Comparison of ENCODE assay signal across 12 cellular contexts in genomic region chr19:676007-676342, GRCh38. TPM values are rescaled to one million over a fixed set of nuclear protein-coding genes. Genes with fewer than 3 reads are reported as not detected.
DNase-seq lines count a peak whose midpoint lies in the region; ATAC-seq and TF ChIP-seq lines count a peak whose summit lies in the region.
"Had no signal": no experiment of that assay in that cellular context is flagged by ENCODE, and none has a peak within 500 bp of the region (broad histone marks: within the 10 kb centered on the region; RNA-seq: fewer than 3 reads in every experiment).

No MANE protein-coding gene starts in this region.

- ATAC-seq in GM21515 (IDR thresholded peaks at IDR 0.05; ENCODE audit: unreplicated experiment), result no peak
- ATAC-seq: activated CD4-positive, CD25-positive, alpha-beta regulatory T cell treated with anti-CD3 and anti-CD28 coated beads, Interleukin-2, amount 50 U/mL, for 24 hours; stimulated activated naive CD8-positive, alpha-beta T cell treated with anti-CD3 and anti-CD28 coated beads, Interleukin-15, amount 100 ng/mL, for 72 hours had no signal

- WGBS in adrenal gland, 4 donors, result 3 to 28% (median 6%) methylated on average over 9 to 30 of the region's 32 CpGs

- H3K4me3 ChIP-seq in adrenal gland, result peak overlapping the region in 1 of 4 donors; percentile 43
- peak overlapping the region in 1 of 3 donors; percentile 30 for H3K4me3 ChIP-seq in skeletal muscle tissue (ENCODE audit: low read length in 3 of 3)

- DNase-seq in adrenal gland, result peak in 1 of 7 donors; percentile 18
- DNase-seq in glutamatergic neuron, result no peak
- DNase-seq in globus pallidus (ENCODE audit: low spot score), result no peak
- no peak for DNase-seq in HUDEP-2 (lab: John Stamatoyannopoulos, UW; ENCODE audit: unreplicated experiment in 76 of 76)
- DNase-seq in AML-193 (lab: John Stamatoyannopoulos, UW), result no peak
- DNase-seq: activated naive CD4-positive, alpha-beta T cell treated with Interleukin-2 at 50 U/mL for 16 hours; NCI-H146; stimulated activated naive CD8-positive, alpha-beta T cell treated with anti-CD3 and anti-CD28 coated beads, Interleukin-15, amount 100 ng/mL, for 72 hours had no signal

- peaks cover 5% of the 10 kb centered on the region for H3K4me1 Mint-ChIP-seq in glutamatergic neuron (ENCODE audit: low read depth, unreplicated experiment)

- intact Hi-C loops in adrenal gland (cut with DNase I), result no loop called here

- H3K9ac ChIP-seq in ES-I3 (ENCODE audit: low read depth, low read length) (0 out of 2 replicates have a peak overlapping the region, but pooled peaks have one; percentile 6), skeletal muscle tissue (ENCODE audit: low read depth in 1 of 3, low read length in 3 of 3) (peak overlapping the region in 2 of 3 donors; percentile 40 to 48)

- TF ChIP-seq CTCF in adrenal gland (IDR thresholded peaks at IDR 0.05) (no peak), glutamatergic neuron (IDR thresholded peaks at IDR 0.05; ENCODE audit: partially characterized antibody, unreplicated experiment) (no peak)

- H3K27ac ChIP-seq in adrenal gland (peak overlapping the region in 3 of 5 donors; percentile 91 to 98 (median 97)), skeletal muscle tissue (ENCODE audit: low read depth, low read length) (peak overlapping the region; percentile 66)

- peaks cover 9% of the 10 kb centered on the region for H3K9me3 Mint-ChIP-seq in glutamatergic neuron (ENCODE audit: unreplicated experiment)
- H3K9me3 Mint-ChIP-seq: stimulated activated naive CD8-positive, alpha-beta T cell treated with anti-CD3 and anti-CD28 coated beads, Interleukin-15, amount 100 ng/mL, for 72 hours had no signal

- H3K4me3 Mint-ChIP-seq in glutamatergic neuron (ENCODE audit: unreplicated experiment), result peak overlapping the region; percentile 36

- H3K4me1 ChIP-seq in ES-I3 (ENCODE audit: insufficient read depth, low read length) (peaks cover 4% of the 10 kb centered on the region; the same call in 1 of the 2 replicates), adrenal gland (replicated peaks in 1 of 2) (peaks cover 38 to 47% of the 10 kb centered on the region in 2 donors), skeletal muscle tissue (ENCODE audit: control insufficient read depth in 3 of 3, insufficient read depth in 3 of 3, low read length in 3 of 3) (peaks cover 22 to 29% (median 29%) of the 10 kb centered on the region in 3 donors)

- H3K27ac Mint-ChIP-seq in glutamatergic neuron (ENCODE audit: unreplicated experiment), result no peak overlapping the region
- H3K27ac Mint-ChIP-seq: stimulated activated naive CD8-positive, alpha-beta T cell treated with anti-CD3 and anti-CD28 coated beads, Interleukin-15, amount 100 ng/mL, for 72 hours had no signal

- H3K27me3 Mint-ChIP-seq in glutamatergic neuron (ENCODE audit: unreplicated experiment), result peaks cover 14% of the 10 kb centered on the region

- no peaks in the 10 kb centered on the region for H3K9me3 ChIP-seq in ES-I3 (ENCODE audit: control insufficient read depth, insufficient read depth, low read length)
- H3K9me3 ChIP-seq in adrenal gland (replicated peaks in 1 of 3), result no peaks in the 10 kb centered on the region
- H3K9me3 ChIP-seq in skeletal muscle tissue (ENCODE audit: control insufficient read depth in 3 of 3, low read length in 3 of 3), result no peaks in the 10 kb centered on the region

- no peak for TF ChIP-seq POLR2A in adrenal gland (IDR thresholded peaks at IDR 0.05)

- H3K27me3 ChIP-seq in adrenal gland (no peaks in the 10 kb centered on the region), skeletal muscle tissue (ENCODE audit: control insufficient read depth in 3 of 3, insufficient read depth in 3 of 3, low read length in 3 of 3) (peaks cover 16 to 20% (median 16%) of the 10 kb centered on the region in 3 donors)

- H3K36me3 ChIP-seq in ES-I3 (ENCODE audit: insufficient read depth, low read length) (no peaks in the 10 kb centered on the region), adrenal gland (replicated peaks in 1 of 2) (no peaks in the 10 kb centered on the region), skeletal muscle tissue (ENCODE audit: control insufficient read depth in 3 of 3, insufficient read depth in 3 of 3, low read length in 3 of 3) (no peaks in the 10 kb centered on the region)

- no peaks in the 10 kb centered on the region for H3K36me3 Mint-ChIP-seq in glutamatergic neuron (ENCODE audit: unreplicated experiment)

RNA-seq across cellular contexts. Expression of gene FSTL3, which starts 0.2 kb away (rescaled TPM):
- 100 to 1,000 TPM in 7 of 8 donors, 10 to 100 TPM in 1; 87.4 to 464 (median 176) TPM for total RNA-seq in adrenal gland
- 100 to 1,000 TPM; 119 to 405 (median 225) TPM for polyA plus RNA-seq in adrenal gland
- total RNA-seq in glutamatergic neuron (ENCODE audit: unreplicated experiment), result 10.7 TPM
- total RNA-seq in skeletal muscle tissue, result 7.3 TPM

RNA-seq across cellular contexts. Expression of gene RNF126, which starts 13.0 kb away (rescaled TPM):
- total RNA-seq in adrenal gland, result 10 to 100 TPM; 28.4 to 76.4 (median 43.1) TPM
- polyA plus RNA-seq in adrenal gland, result 10 to 100 TPM in 2 of 3 donors, 1 to 10 TPM in 1; 9.3 to 53.5 (median 51.6) TPM
- 51.7 TPM for total RNA-seq in glutamatergic neuron (ENCODE audit: unreplicated experiment)
- 12.0 TPM for total RNA-seq in skeletal muscle tissue

RNA-seq across cellular contexts. Expression of gene PRSS57, which starts 19.3 kb away (rescaled TPM):
- total RNA-seq in adrenal gland, result under 1 TPM in 1 of 8 donors, not detected in 7; 0.51 TPM
- under 1 TPM in 1 of 3 donors, not detected in 2; 0.13 TPM for polyA plus RNA-seq in adrenal gland
- total RNA-seq in glutamatergic neuron (ENCODE audit: unreplicated experiment), result 0.78 TPM
- total RNA-seq in skeletal muscle tissue, result not detected

RNA-seq across cellular contexts. Expression of gene PALM, which starts 32.8 kb away (rescaled TPM):
- total RNA-seq in adrenal gland (10 to 100 TPM; 27.2 to 63.3 (median 50.8) TPM), glutamatergic neuron (ENCODE audit: unreplicated experiment) (349 TPM), skeletal muscle tissue (13.0 TPM)
- 10 to 100 TPM in 2 of 3 donors, 1 to 10 TPM in 1; 3.9 to 72.2 (median 49.7) TPM for polyA plus RNA-seq in adrenal gland

RNA-seq across cellular contexts. Expression of gene FGF22, which starts 36.3 kb away (rescaled TPM):
- total RNA-seq in adrenal gland (under 1 TPM in 4 of 8 donors, not detected in 4; 0.14 to 0.32 (median 0.29) TPM), glutamatergic neuron (ENCODE audit: unreplicated experiment) (1.5 TPM), skeletal muscle tissue (not detected)
- polyA plus RNA-seq in adrenal gland, result 1 to 10 TPM in 1 of 3 donors, under 1 TPM in 1, not detected in 1; 0.51 to 1.2 TPM
